8 cellular contexts compared by ENCODE assay signal in genomic region chr22:20957118-20957690, GRCh38. TPM values are rescaled to one million over a fixed set of nuclear protein-coding genes. Genes with fewer than 3 reads are reported as not detected.
A peak's percentile ranks its signal among the peaks of the same experiment; 100 is the strongest.
DNase-seq lines count a peak whose midpoint lies in the region; ATAC-seq and TF ChIP-seq lines count a peak whose summit lies in the region.

No MANE protein-coding gene starts in this region.

- H3K4me3 Mint-ChIP-seq in CD14-positive monocyte = peak overlapping the region; percentile 87 to 91
- peak overlapping the region; percentile 78 for H3K4me3 Mint-ChIP-seq in neural progenitor cell

- H3K27ac Mint-ChIP-seq in CD14-positive monocyte (peak overlapping the region in 6 of 7 donors; percentile 50 to 85 (median 57)), neural progenitor cell (no peak overlapping the region)

- TF ChIP-seq CTCF in CD14-positive monocyte (IDR thresholded peaks at IDR 0.05) (no peak), neural progenitor cell (IDR thresholded peaks at IDR 0.05) (no peak)

- H2AFZ ChIP-seq in neural progenitor cell (replicated peaks) = no peak overlapping the region

- ATAC-seq in esophagus mucosa = peak; percentile 14

- H3K9me3 ChIP-seq in neural progenitor cell (ENCODE audit: low read depth) = no peaks in the 10 kb centered on the region

- peak overlapping the region; percentile 50 for H3K4me3 ChIP-seq in neural progenitor cell

- H3K27me3 Mint-ChIP-seq in CD14-positive monocyte (ENCODE audit: low read depth in 3 of 3) (no peaks in the 10 kb centered on the region), neural progenitor cell (ENCODE audit: insufficient read depth, low read depth) (peaks cover 19% of the 10 kb centered on the region)

- H3K27me3 ChIP-seq in neural progenitor cell = peaks cover 35% of the 10 kb centered on the region

- H3K36me3 ChIP-seq in neural progenitor cell = no peaks in the 10 kb centered on the region

- intact Hi-C loops in CD14-positive monocyte (cut with micrococcal nuclease) = loop anchor here (5.0 to 10.0 kb wide), 2 partner anchors 35 to 72 kb away; no protein-coding TSS in a partner anchor

- H3K9ac ChIP-seq in neural progenitor cell = no peak overlapping the region

- peaks cover 7% of the 10 kb centered on the region for H3K79me2 ChIP-seq in neural progenitor cell (ENCODE audit: low read depth)

- peaks cover 30 to 34% of the 10 kb centered on the region in 2 donors for H3K36me3 Mint-ChIP-seq in CD14-positive monocyte
- H3K36me3 Mint-ChIP-seq in neural progenitor cell = peaks cover 9% of the 10 kb centered on the region

- H3K9me3 Mint-ChIP-seq in CD14-positive monocyte (no peaks in the 10 kb centered on the region), neural progenitor cell (no peaks in the 10 kb centered on the region)

- no peak for DNase-seq in CD14-positive monocyte (ENCODE audit: low spot score)
- DNase-seq in NCI-H69 (lab: John Stamatoyannopoulos, UW) = peak; percentile 12
- DNase-seq in neural progenitor cell (ENCODE audit: low spot score) = peak; percentile 42
- DNase-seq in epidermal melanocyte (ENCODE audit: insufficient read length, low spot score) = no peak
- DNase-seq in stimulated activated CD4-positive, alpha-beta T cell treated with anti-CD3 and anti-CD28 coated beads, Interleukin-4, amount 100 ng/mL, for 24 hours = no peak
- DNase-seq in D341Med (ENCODE audit: low spot score) = no peak
- DNase-seq in NCI-H2171 (lab: John Stamatoyannopoulos, UW) = no peak

- H3K4me2 ChIP-seq in neural progenitor cell = peak overlapping the region; percentile 76

- no peaks in the 10 kb centered on the region for H3K4me1 ChIP-seq in neural progenitor cell

- peaks cover 39% of the 10 kb centered on the region for H3K4me1 Mint-ChIP-seq in CD14-positive monocyte
- H3K4me1 Mint-ChIP-seq in neural progenitor cell = peaks cover 13% of the 10 kb centered on the region

- H3F3A ChIP-seq in neural progenitor cell (ENCODE audit: low read depth) = peaks cover 30% of the 10 kb centered on the region

- no peak overlapping the region for H3K27ac ChIP-seq in neural progenitor cell

- H4K20me1 ChIP-seq in neural progenitor cell (ENCODE audit: low read depth) = peaks cover 56% of the 10 kb centered on the region

RNA-seq across cellular contexts. Expression of gene AIFM3, which starts 9.9 kb away (rescaled TPM):
- polyA plus RNA-seq in CD14-positive monocyte = 1 to 10 TPM; 2.1 to 2.3 TPM
- total RNA-seq in esophagus mucosa (1.5 TPM), neural progenitor cell (ENCODE audit: low replicate concordance) (4.3 and 12.0 TPM in 2 replicates)

RNA-seq across cellular contexts. Expression of gene LZTR1, which starts 24.9 kb away (rescaled TPM):
- polyA plus RNA-seq in CD14-positive monocyte = 10 to 100 TPM in 1 of 2 donors, 1 to 10 TPM in 1; 7.1 to 11.5 TPM
- total RNA-seq in esophagus mucosa = 26.3 TPM
- total RNA-seq in neural progenitor cell (ENCODE audit: low replicate concordance) = 21.9 and 39.4 TPM in 2 replicates

RNA-seq across cellular contexts. Expression of gene CRKL, which starts 40.0 kb away (rescaled TPM):
- 10 to 100 TPM; 29.4 to 37.5 TPM for polyA plus RNA-seq in CD14-positive monocyte
- total RNA-seq in esophagus mucosa (42.6 TPM), neural progenitor cell (ENCODE audit: low replicate concordance) (91.0 and 109 TPM in 2 replicates)

RNA-seq across cellular contexts. Expression of gene THAP7, which starts 44.7 kb away (rescaled TPM):
- polyA plus RNA-seq in CD14-positive monocyte = 10 to 100 TPM; 18.4 to 22.9 TPM
- total RNA-seq in esophagus mucosa (13.3 TPM), neural progenitor cell (ENCODE audit: low replicate concordance) (14.7 and 29.2 TPM in 2 replicates)

RNA-seq across cellular contexts. Expression of gene P2RX6, which starts 57.8 kb away (rescaled TPM):
- not detected for polyA plus RNA-seq in CD14-positive monocyte
- total RNA-seq in esophagus mucosa (0.64 TPM), neural progenitor cell (ENCODE audit: low replicate concordance) (0.36 and 0.53 TPM in 2 replicates)

Comparison
In these comparisons a context has a peak if more than half of its experiments do, and no peak if none do; other contexts are left out.
1. DNase-seq: peak in NCI-H69 (single experiment) and neural progenitor cell (single experiment); none in CD14-positive monocyte (single experiment), epidermal melanocyte (single experiment), stimulated activated CD4-positive, alpha-beta T cell treated with anti-CD3 and anti-CD28 coated beads, Interleukin-4, amount 100 ng/mL, for 24 hours (single experiment), D341Med (single experiment) and NCI-H2171 (single experiment).